Comparison of ENCODE assay signal across 16 cellular contexts in genomic region chr3:140384028-140384771, GRCh38.
DNase-seq lines count a peak whose midpoint lies in the region; ATAC-seq and TF ChIP-seq lines count a peak whose summit lies in the region.
"Had no signal": no experiment of that assay in that cellular context is flagged by ENCODE, and none has a peak within 500 bp of the region (broad histone marks: within the 10 kb centered on the region; RNA-seq: fewer than 3 reads in every experiment).

No MANE protein-coding gene starts in this region.

- no peaks in the 10 kb centered on the region for H3K4me1 ChIP-seq in right cardiac atrium (ENCODE audit: control insufficient read depth, insufficient read depth, low read length)
- peaks cover 12 to 18% of the 10 kb centered on the region in 2 donors for H3K4me1 ChIP-seq in adrenal gland (replicated peaks in 1 of 2)
- peaks cover 5% of the 10 kb centered on the region for H3K4me1 ChIP-seq in mucosa of stomach (ENCODE audit: control insufficient read depth, insufficient read depth, low read length)

- H3K9ac ChIP-seq in mucosa of stomach (ENCODE audit: low read length): no peak overlapping the region

- H3K9me3 Mint-ChIP-seq in natural killer cell: no peaks in the 10 kb centered on the region

- no peaks in the 10 kb centered on the region for H3K36me3 Mint-ChIP-seq in natural killer cell
- H3K36me3 Mint-ChIP-seq: CD4-positive, CD25-positive, alpha-beta regulatory T cell had no signal

- H3K27me3 Mint-ChIP-seq in natural killer cell (ENCODE audit: low read depth in 2 of 2): peaks cover 0 to 3% of the 10 kb centered on the region in 2 donors
- H3K27me3 Mint-ChIP-seq: CD4-positive, CD25-positive, alpha-beta regulatory T cell had no signal

- H3K27ac ChIP-seq in right cardiac atrium (ENCODE audit: low read length) (no peak overlapping the region), adrenal gland (peak overlapping the region in 2 of 5 donors; percentile 30 to 43)

- H3K27ac Mint-ChIP-seq in natural killer cell: no peak overlapping the region
- H3K27ac Mint-ChIP-seq: CD4-positive, CD25-positive, alpha-beta regulatory T cell had no signal

- peak in 2 of 3 donors; percentile 53 to 62 for DNase-seq in right cardiac atrium
- DNase-seq in Right ventricle myocardium superior: no peak
- DNase-seq in adrenal gland: peak in 6 of 7 donors; percentile 47 to 78 (median 58)
- DNase-seq in activated CD8-positive, alpha-beta memory T cell treated with anti-CD3 and anti-CD28 coated beads, Interleukin-2, amount 50 U/mL, for 48 hours: no peak
- DNase-seq in natural killer cell: no peak
- DNase-seq: ACHN; CD4-positive, CD25-positive, alpha-beta regulatory T cell; DND-41; H7; KG1; NCI-H1417 treated with DMSO at 0.1 percent for 48 hours; NCI-H2227 treated with DMSO at 0.1 percent for 48 hours had no signal

- no peak overlapping the region for H3K4me3 Mint-ChIP-seq in natural killer cell
- H3K4me3 Mint-ChIP-seq: CD4-positive, CD25-positive, alpha-beta regulatory T cell had no signal

- no peak overlapping the region for H3K4me3 ChIP-seq in right cardiac atrium (ENCODE audit: low read length)
- no peak overlapping the region for H3K4me3 ChIP-seq in adrenal gland
- peak overlapping the region; percentile 15 for H3K4me3 ChIP-seq in mucosa of stomach (ENCODE audit: low read length)

- no peak for TF ChIP-seq CTCF in adrenal gland (IDR thresholded peaks at IDR 0.05)
- TF ChIP-seq CTCF in natural killer cell (IDR thresholded peaks at IDR 0.05): no peak

- H3K27me3 ChIP-seq in right cardiac atrium (ENCODE audit: control insufficient read depth, insufficient read depth) (no peaks in the 10 kb centered on the region), adrenal gland (no peaks in the 10 kb centered on the region), mucosa of stomach (ENCODE audit: control insufficient read depth, insufficient read depth, low read length) (no peaks in the 10 kb centered on the region)

- H3K4me1 Mint-ChIP-seq in natural killer cell: no peaks in the 10 kb centered on the region
- H3K4me1 Mint-ChIP-seq: CD4-positive, CD25-positive, alpha-beta regulatory T cell had no signal

- TF ChIP-seq POLR2A in adrenal gland (IDR thresholded peaks at IDR 0.05): no peak

- intact Hi-C loops in right cardiac atrium (cut with DNase I): no loop called here
- intact Hi-C loops in Right ventricle myocardium superior (cut with DNase I): no loop called here
- intact Hi-C loops in adrenal gland (cut with DNase I): no loop called here
- intact Hi-C loops in natural killer cell (cut with micrococcal nuclease): no loop called here

- WGBS in right cardiac atrium: 50% methylated on average over 8 of the region's 8 CpGs
- 30 to 41% (median 35%) methylated on average over 8 of the region's 8 CpGs for WGBS in adrenal gland, 4 donors

- H3K9me3 ChIP-seq in right cardiac atrium (ENCODE audit: control insufficient read depth, low read length) (no peaks in the 10 kb centered on the region), adrenal gland (replicated peaks in 1 of 3) (no peaks in the 10 kb centered on the region), mucosa of stomach (ENCODE audit: control insufficient read depth, low read length) (no peaks in the 10 kb centered on the region)

- ATAC-seq in right cardiac atrium: peak in 1 of 2 donors; percentile 51
- ATAC-seq in Right ventricle myocardium superior (ENCODE audit: poor library complexity): no peak
- no peak for ATAC-seq in natural killer cell
- no peak for ATAC-seq in HG03565 (IDR thresholded peaks at IDR 0.05; ENCODE audit: unreplicated experiment)
- ATAC-seq: Panc1, Right ventricle myocardium inferior had no signal

- H3K36me3 ChIP-seq in adrenal gland (replicated peaks in 1 of 2) (no peaks in the 10 kb centered on the region), mucosa of stomach (ENCODE audit: control insufficient read depth, insufficient read depth, low read length) (no peaks in the 10 kb centered on the region)

Comparison
In these comparisons a context has a peak if more than half of its experiments do, and no peak if none do; other contexts are left out.
1. DNase-seq: peak in right cardiac atrium (2 of 3) and adrenal gland (6 of 7); none in Right ventricle myocardium superior (single experiment), activated CD8-positive, alpha-beta memory T cell treated with anti-CD3 and anti-CD28 coated beads, Interleukin-2, amount 50 U/mL, for 48 hours (single experiment) and natural killer cell (single experiment).